ENCODE assay signal across 14 cellular contexts in the genomic region with DNA sequence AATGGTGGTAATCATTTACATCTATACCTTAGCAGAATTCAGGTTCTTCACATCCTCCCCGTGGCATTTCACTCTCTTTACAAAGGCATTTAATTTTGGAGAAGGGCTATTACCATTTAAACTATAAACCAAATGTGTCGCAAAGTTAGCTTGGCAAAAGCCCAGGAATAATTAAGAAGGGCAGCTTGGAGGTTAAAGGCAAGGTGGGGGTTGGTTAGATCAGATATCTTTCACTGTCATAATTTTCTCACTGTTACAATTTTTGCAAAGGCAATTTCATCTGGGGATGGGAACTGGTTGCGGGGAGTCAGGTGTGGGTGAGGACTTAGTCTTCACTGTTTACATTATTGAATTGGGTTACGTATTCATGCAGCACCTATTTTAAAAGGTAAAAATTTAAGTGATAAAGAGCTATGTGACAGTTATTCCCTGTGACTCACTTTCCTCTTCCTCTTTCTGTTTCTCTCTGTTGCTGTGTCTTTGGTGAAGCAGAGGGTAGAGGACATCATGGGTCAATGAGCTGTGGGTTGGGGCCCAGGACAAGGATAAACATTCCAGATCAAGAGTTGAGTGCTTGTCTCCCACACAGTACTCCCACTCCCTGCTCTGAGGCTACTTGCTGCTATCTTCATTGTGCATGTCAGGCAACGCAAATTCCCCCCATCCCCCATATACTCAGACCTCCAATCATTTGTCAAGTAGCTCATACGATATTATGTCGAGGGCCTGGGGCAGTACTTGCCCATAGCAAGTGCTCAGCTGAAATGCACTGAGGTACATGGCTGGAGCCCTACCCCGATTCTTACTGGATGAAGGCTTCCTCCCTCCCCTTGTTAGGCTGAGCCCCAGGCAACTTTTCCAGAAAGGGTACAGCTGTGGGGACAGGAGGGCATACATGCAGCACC.
DNase-seq lines count a peak whose midpoint lies in the region; ATAC-seq and TF ChIP-seq lines count a peak whose summit lies in the region.
"Had no signal": no experiment of that assay in that cellular context is flagged by ENCODE, and none has a peak within 500 bp of the region (broad histone marks: within the 10 kb centered on the region; RNA-seq: fewer than 3 reads in every experiment).

No MANE protein-coding gene starts in this region.

- H3K27me3 ChIP-seq in HL-60 (ENCODE audit: insufficient read depth, poor library complexity, severe bottlenecking) (no peaks in the 10 kb centered on the region), left lung (no peaks in the 10 kb centered on the region)
- H3K27me3 ChIP-seq: adrenal gland had no signal

- H3K4me3 ChIP-seq in HL-60 (replicated peaks; ENCODE audit: insufficient read depth, low read length) (no peak overlapping the region), left lung (no peak overlapping the region)
- H3K4me3 ChIP-seq: adrenal gland, PC-9 had no signal

- H3K36me3 ChIP-seq in left lung, result no peaks in the 10 kb centered on the region
- H3K36me3 ChIP-seq: adrenal gland had no signal

- peak; percentile 93 for DNase-seq in CMK (ENCODE audit: low read depth)
- DNase-seq in HL-60 (ENCODE audit: low read depth in 1 of 2, low spot score in 1 of 2), result peak; percentile 54 to 85
- no peak for DNase-seq in left lung
- DNase-seq in activated naive CD4-positive, alpha-beta T cell treated with anti-CD3 and anti-CD28 coated beads, Interleukin-2, amount 50 U/mL, for 16 hours, result no peak
- no peak for DNase-seq in DMS153 (lab: John Stamatoyannopoulos, UW)
- no peak for DNase-seq in activated CD4-positive, CD25-positive, alpha-beta regulatory T cell treated with anti-CD3 and anti-CD28 coated beads, Interleukin-2, amount 50 U/mL, for 72 hours
- no peak for DNase-seq in hippocampal formation (lab: John Stamatoyannopoulos, UW)
- DNase-seq: adrenal gland; effector memory CD8-positive, alpha-beta T cell; NCI-H1092; PC-9; stimulated activated naive CD4-positive, alpha-beta T cell treated with Interleukin-2 at 50 U/mL for 16 hours had no signal

- intact Hi-C loops in left lung (cut with DNase I), result no loop called here

- peaks cover 0 to 3% of the 10 kb centered on the region in 2 donors for H3K4me1 ChIP-seq in left lung
- H3K4me1 ChIP-seq: adrenal gland had no signal

- ATAC-seq in left lung, result peak; percentile 16
- ATAC-seq: effector memory CD8-positive, alpha-beta T cell; natural killer cell treated with Interleukin-12 subunit alpha and Interleukin-12 subunit beta and Interleukin-15 and Interleukin-18, amount 100 ng/mL, for 72 hours had no signal

- H3K9me3 ChIP-seq in left lung, result no peaks in the 10 kb centered on the region
- H3K9me3 ChIP-seq: adrenal gland had no signal

- TF ChIP-seq CTCF in HL-60 (IDR thresholded peaks at IDR 0.05; ENCODE audit: insufficient read depth, low read length), result no peak
- no peak for TF ChIP-seq CTCF in left lung (IDR thresholded peaks at IDR 0.05)

- peak overlapping the region; percentile 64 for H3K27ac ChIP-seq in HL-60 (replicated peaks)
- H3K27ac ChIP-seq in left lung, result no peak overlapping the region
- H3K27ac ChIP-seq: adrenal gland, PC-9 had no signal

TF ChIP-seq in PFSK-1, 5 proteins besides CTCF, POLR2A, EP300 and RAD21:
- TF ChIP-seq FOXP2 (optimal IDR thresholded peaks at IDR 0.05; ENCODE audit: borderline replicate concordance, extremely low read depth, extremely low read length, insufficient read depth), result peak; percentile 14
- TF ChIP-seq, protein P1, sequence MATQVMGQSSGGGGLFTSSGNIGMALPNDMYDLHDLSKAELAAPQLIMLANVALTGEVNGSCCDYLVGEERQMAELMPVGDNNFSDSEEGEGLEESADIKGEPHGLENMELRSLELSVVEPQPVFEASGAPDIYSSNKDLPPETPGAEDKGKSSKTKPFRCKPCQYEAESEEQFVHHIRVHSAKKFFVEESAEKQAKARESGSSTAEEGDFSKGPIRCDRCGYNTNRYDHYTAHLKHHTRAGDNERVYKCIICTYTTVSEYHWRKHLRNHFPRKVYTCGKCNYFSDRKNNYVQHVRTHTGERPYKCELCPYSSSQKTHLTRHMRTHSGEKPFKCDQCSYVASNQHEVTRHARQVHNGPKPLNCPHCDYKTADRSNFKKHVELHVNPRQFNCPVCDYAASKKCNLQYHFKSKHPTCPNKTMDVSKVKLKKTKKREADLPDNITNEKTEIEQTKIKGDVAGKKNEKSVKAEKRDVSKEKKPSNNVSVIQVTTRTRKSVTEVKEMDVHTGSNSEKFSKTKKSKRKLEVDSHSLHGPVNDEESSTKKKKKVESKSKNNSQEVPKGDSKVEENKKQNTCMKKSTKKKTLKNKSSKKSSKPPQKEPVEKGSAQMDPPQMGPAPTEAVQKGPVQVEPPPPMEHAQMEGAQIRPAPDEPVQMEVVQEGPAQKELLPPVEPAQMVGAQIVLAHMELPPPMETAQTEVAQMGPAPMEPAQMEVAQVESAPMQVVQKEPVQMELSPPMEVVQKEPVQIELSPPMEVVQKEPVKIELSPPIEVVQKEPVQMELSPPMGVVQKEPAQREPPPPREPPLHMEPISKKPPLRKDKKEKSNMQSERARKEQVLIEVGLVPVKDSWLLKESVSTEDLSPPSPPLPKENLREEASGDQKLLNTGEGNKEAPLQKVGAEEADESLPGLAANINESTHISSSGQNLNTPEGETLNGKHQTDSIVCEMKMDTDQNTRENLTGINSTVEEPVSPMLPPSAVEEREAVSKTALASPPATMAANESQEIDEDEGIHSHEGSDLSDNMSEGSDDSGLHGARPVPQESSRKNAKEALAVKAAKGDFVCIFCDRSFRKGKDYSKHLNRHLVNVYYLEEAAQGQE (IDR thresholded peaks at IDR 0.05; ENCODE audit: insufficient read depth in 1 of 2, low read depth in 2 of 2, low read length in 2 of 2), result no peak
- no peak for TF ChIP-seq TAF1 (IDR thresholded peaks at IDR 0.05; ENCODE audit: borderline replicate concordance, insufficient read depth, low read length)
- no peak for TF ChIP-seq POLR2AphosphoS5 (IDR thresholded peaks at IDR 0.05; ENCODE audit: low read depth, low read length)
- TF ChIP-seq SIN3A (IDR thresholded peaks at IDR 0.05; ENCODE audit: borderline replicate concordance, insufficient read depth, low read length), result no peak

Comparison
In these comparisons a context has a peak if more than half of its experiments do, and no peak if none do; other contexts are left out.
1. DNase-seq: peak in CMK (single experiment) and HL-60 (2 of 2); none in left lung (0 of 2), activated naive CD4-positive, alpha-beta T cell treated with anti-CD3 and anti-CD28 coated beads, Interleukin-2, amount 50 U/mL, for 16 hours (single experiment), DMS153 (single experiment), activated CD4-positive, CD25-positive, alpha-beta regulatory T cell treated with anti-CD3 and anti-CD28 coated beads, Interleukin-2, amount 50 U/mL, for 72 hours (single experiment) and hippocampal formation (0 of 2).